10 cellular contexts compared by ENCODE assay signal in the genomic region with DNA sequence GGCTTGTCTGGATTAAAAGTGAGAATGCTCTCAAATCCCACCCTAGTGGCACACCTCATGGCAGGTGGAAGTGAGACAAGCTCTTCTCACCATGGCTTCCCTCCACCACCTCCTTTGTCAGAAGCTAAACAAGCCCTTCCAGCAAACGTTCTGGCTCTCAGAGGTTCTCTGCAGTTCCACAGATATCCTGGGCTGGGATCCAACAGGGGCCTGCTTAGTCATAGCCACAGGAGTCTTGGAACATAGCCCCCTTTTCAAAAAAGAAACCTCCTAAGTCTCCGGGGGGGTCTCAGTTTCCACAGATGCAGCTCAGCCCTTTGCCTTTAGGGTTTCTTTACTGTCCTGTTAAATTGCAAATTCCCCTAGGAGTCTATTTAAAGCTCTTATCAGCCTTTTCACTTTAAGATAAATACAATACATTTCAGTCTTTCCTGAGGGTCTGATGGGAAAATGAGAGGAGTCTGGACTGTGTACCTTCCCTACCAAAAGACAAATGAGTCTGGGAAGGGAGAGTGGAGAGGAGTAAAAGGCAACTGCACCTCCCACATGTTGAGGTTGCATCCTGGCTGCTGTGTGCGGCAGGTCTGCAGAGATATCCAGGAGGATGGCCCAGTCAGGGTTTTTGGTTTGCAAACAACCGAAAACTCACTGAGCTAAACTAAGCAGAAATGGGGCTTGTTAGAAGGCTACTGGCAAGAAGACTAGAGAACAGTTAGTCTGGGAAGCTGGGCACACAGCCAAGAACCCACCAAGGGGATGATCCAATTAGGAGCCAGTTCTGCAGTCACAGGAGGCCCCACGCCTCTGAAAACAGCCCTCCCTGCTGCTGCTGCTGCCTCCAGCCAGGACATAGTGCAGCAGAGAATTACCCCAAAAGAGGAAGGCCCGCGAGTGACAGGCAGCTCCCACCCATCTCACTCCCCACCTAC. TPM values are rescaled to one million over a fixed set of nuclear protein-coding genes. Genes with fewer than 3 reads are reported as not detected.
DNase-seq lines count a peak whose midpoint lies in the region; ATAC-seq and TF ChIP-seq lines count a peak whose summit lies in the region.
"Had no signal": no experiment of that assay in that cellular context is flagged by ENCODE, and none has a peak within 500 bp of the region (broad histone marks: within the 10 kb centered on the region; RNA-seq: fewer than 3 reads in every experiment).

No MANE protein-coding gene starts in this region.

- no peak overlapping the region for H3K4me3 ChIP-seq in thyroid gland (replicated peaks in 1 of 3)
- H3K4me3 ChIP-seq: lower lobe of right lung had no signal

- H3K9me3 ChIP-seq in thyroid gland, result no peaks in the 10 kb centered on the region
- H3K9me3 ChIP-seq: lower lobe of right lung had no signal

- no peak for TF ChIP-seq POLR2A in thyroid gland (IDR thresholded peaks at IDR 0.05)

- WGBS in thyroid gland, 2 donors, result 46 to 54% methylated on average over 7 of the region's 7 CpGs

- H3K27ac ChIP-seq in thyroid gland, result peak overlapping the region in 1 of 3 donors; percentile 24
- H3K27ac ChIP-seq: lower lobe of right lung had no signal

- no peaks in the 10 kb centered on the region for H3K27me3 ChIP-seq in thyroid gland

- TF ChIP-seq CTCF in thyroid gland (IDR thresholded peaks at IDR 0.05), result no peak

- DNase-seq in NCI-H2081 (lab: John Stamatoyannopoulos, UW) (peak; percentile 54 to 65), NCI-H2081 treated with DMSO at 0.1 percent for 48 hours (lab: John Stamatoyannopoulos, UW) (no peak), amniotic epithelial cell (ENCODE audit: low read depth) (peak; percentile 95), kidney glomerular epithelial cell (lab: John Stamatoyannopoulos, UW) (peak; percentile 17), thyroid gland (peak; percentile 17 to 22)
- DNase-seq in stimulated activated CD4-positive, alpha-beta T cell treated with anti-CD3 and anti-CD28 coated beads, Interleukin-15, amount 100 ng/mL, for 24 hours, result no peak
- DNase-seq: lower lobe of right lung had no signal

- ATAC-seq in GM18867 (IDR thresholded peaks at IDR 0.05; ENCODE audit: unreplicated experiment) (no peak), GM21717 (IDR thresholded peaks at IDR 0.05; ENCODE audit: unreplicated experiment) (no peak)
- ATAC-seq: Panc1 had no signal

- H3K36me3 ChIP-seq in thyroid gland, result no peaks in the 10 kb centered on the region
- H3K36me3 ChIP-seq: lower lobe of right lung had no signal

- intact Hi-C loops in thyroid gland (cut with DNase I), result no loop called here

- peaks cover 0 to 13% of the 10 kb centered on the region in 2 donors for H3K4me1 ChIP-seq in thyroid gland
- H3K4me1 ChIP-seq: lower lobe of right lung had no signal

RNA-seq across cellular contexts. Expression of a gene that starts 41.4 kb away (rescaled TPM):
- total RNA-seq in thyroid gland, result 1 to 10 TPM in 3 of 4 donors, not detected in 1; 3.6 to 5.7 (median 4.7) TPM

Comparison
In these comparisons a context has a peak if more than half of its experiments do, and no peak if none do; other contexts are left out.
1. DNase-seq: peak in NCI-H2081 (2 of 2), amniotic epithelial cell (single experiment), kidney glomerular epithelial cell (single experiment) and thyroid gland (2 of 2); none in NCI-H2081 treated with DMSO at 0.1 percent for 48 hours (single experiment) and stimulated activated CD4-positive, alpha-beta T cell treated with anti-CD3 and anti-CD28 coated beads, Interleukin-15, amount 100 ng/mL, for 24 hours (single experiment).